15 cellular contexts compared by ENCODE assay signal in genomic region chr15:46677491-46677890, GRCh38.
DNase-seq lines count a peak whose midpoint lies in the region; ATAC-seq and TF ChIP-seq lines count a peak whose summit lies in the region.
"Had no signal": no experiment of that assay in that cellular context is flagged by ENCODE, and none has a peak within 500 bp of the region (broad histone marks: within the 10 kb centered on the region; RNA-seq: fewer than 3 reads in every experiment).

No MANE protein-coding gene starts in this region.

- DNase-seq in GM12865 (ENCODE audit: low read depth) = peak; percentile 44
- peak; percentile 29 for DNase-seq in M059J (ENCODE audit: low read depth)
- DNase-seq in kidney epithelial cell (ENCODE audit: low read depth) = peak; percentile 9
- DNase-seq in MV-4-11 (lab: John Stamatoyannopoulos, UW) = no peak
- DNase-seq in NCI-H345 treated with DMSO at 0.1 percent for 48 hours (lab: John Stamatoyannopoulos, UW; ENCODE audit: unreplicated experiment) = no peak
- no peak for DNase-seq in activated T-cell treated with anti-CD3 and anti-CD28 coated beads, Interleukin-2, amount 50 U/mL, for 1 hour
- DNase-seq: CD8-positive, alpha-beta T cell; DMS 273 treated with DMSO at 0.1 percent for 48 hours; DMS53; DND-41; IMR-90 had no signal

- TF ChIP-seq CTCF in GM12865 (IDR thresholded peaks at IDR 0.05; ENCODE audit: insufficient read depth, low read depth, low read length, missing control alignments) (no peak), kidney epithelial cell (IDR thresholded peaks at IDR 0.05; ENCODE audit: insufficient read depth, low read length, poor library complexity, severe bottlenecking) (no peak)

- no peaks in the 10 kb centered on the region for H3K36me3 ChIP-seq in kidney epithelial cell (ENCODE audit: control insufficient read depth, insufficient read depth, low read length)
- H3K36me3 ChIP-seq: BLaER1 treated with 17β-estradiol and CSF1 and Interleukin-3, amounts not matched to agents 10 nM and 100 nM; HAP-1 had no signal

- no peak for ATAC-seq in HG02870 (IDR thresholded peaks at IDR 0.05; ENCODE audit: unreplicated experiment)
- ATAC-seq: CD8-positive, alpha-beta T cell; K562 had no signal

- H3K4me3 ChIP-seq in GM12865 (ENCODE audit: low read depth, low read length) = 0 out of 2 replicates have a peak overlapping the region, but pooled peaks have one; percentile 7
- no peak overlapping the region for H3K4me3 ChIP-seq in kidney epithelial cell (ENCODE audit: low read depth, low read length)
- H3K4me3 ChIP-seq: BLaER1 treated with 17β-estradiol and CSF1 and Interleukin-3, amounts not matched to agents 10 nM and 100 nM; HAP-1; K562 had no signal

- H3K27me3 ChIP-seq in kidney epithelial cell (ENCODE audit: control insufficient read depth, insufficient read depth, low read length) = no peaks in the 10 kb centered on the region
- H3K27me3 ChIP-seq: BLaER1 treated with 17β-estradiol and CSF1 and Interleukin-3, amounts not matched to agents 10 nM and 100 nM had no signal

Comparison
In these comparisons a context has a peak if more than half of its experiments do, and no peak if none do; other contexts are left out.
1. DNase-seq: peak in GM12865 (single experiment), M059J (single experiment) and kidney epithelial cell (single experiment); none in MV-4-11 (single experiment), NCI-H345 treated with DMSO at 0.1 percent for 48 hours (single experiment) and activated T-cell treated with anti-CD3 and anti-CD28 coated beads, Interleukin-2, amount 50 U/mL, for 1 hour (single experiment).